Comparison of ENCODE assay signal across 1 cellular context in genomic region chr16:89873822-89874689, GRCh38.
TF ChIP-seq lines count a peak whose summit lies in the region.

No MANE protein-coding gene starts in this region.

TF ChIP-seq in HepG2, 621 proteins besides CTCF, POLR2A, EP300 and RAD21 (continued from another document and continues in another):
- TF ChIP-seq, protein P1, sequence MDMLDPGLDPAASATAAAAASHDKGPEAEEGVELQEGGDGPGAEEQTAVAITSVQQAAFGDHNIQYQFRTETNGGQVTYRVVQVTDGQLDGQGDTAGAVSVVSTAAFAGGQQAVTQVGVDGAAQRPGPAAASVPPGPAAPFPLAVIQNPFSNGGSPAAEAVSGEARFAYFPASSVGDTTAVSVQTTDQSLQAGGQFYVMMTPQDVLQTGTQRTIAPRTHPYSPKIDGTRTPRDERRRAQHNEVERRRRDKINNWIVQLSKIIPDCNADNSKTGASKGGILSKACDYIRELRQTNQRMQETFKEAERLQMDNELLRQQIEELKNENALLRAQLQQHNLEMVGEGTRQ (IDR thresholded peaks at IDR 0.05; ENCODE audit: low read depth, low read length) = peak; percentile 71
- TF ChIP-seq, protein P1 (CRISPR knock-in tag; IDR thresholded peaks at IDR 0.05; ENCODE audit: borderline replicate concordance) = peak; percentile 74; the same call in 1 of the 2 replicates
- TF ChIP-seq ZNF724P (CRISPR knock-in tag; IDR thresholded peaks at IDR 0.05; ENCODE audit: borderline replicate concordance) (0 out of 2 replicates have a peak, but pooled peaks have one; percentile 44), SOX13 (IDR thresholded peaks at IDR 0.05) (no peak), SOX13 (CRISPR knock-in tag; conservative IDR thresholded peaks at IDR 0.05 in 1 of 2, IDR thresholded peaks at IDR 0.05 in 1 of 2) (0 out of 4 replicates have a peak, but pooled peaks of 1 of the 2 experiments have one; percentile 11), TBP (CRISPR knock-in tag; IDR thresholded peaks at IDR 0.05) (no peak), JARID2 (CRISPR knock-in tag; IDR thresholded peaks at IDR 0.05; ENCODE audit: insufficient replicate concordance) (no peak), JUN (CRISPR knock-in tag; IDR thresholded peaks at IDR 0.05) (no peak; the same call in 1 of the 2 replicates), TEAD2 (CRISPR knock-in tag; IDR thresholded peaks at IDR 0.05) (no peak), TAF15 (IDR thresholded peaks at IDR 0.05; ENCODE audit: low read depth, low read length, poor library complexity, severe bottlenecking) (peak; percentile 11), NONO (IDR thresholded peaks at IDR 0.05) (no peak), NONO (CRISPR knock-in tag; conservative IDR thresholded peaks at IDR 0.05) (peak; percentile 39), GLI4 (CRISPR knock-in tag; IDR thresholded peaks at IDR 0.05; ENCODE audit: borderline replicate concordance) (peak; percentile 73; the same call in 1 of the 2 replicates), MED1 (CRISPR knock-in tag; IDR thresholded peaks at IDR 0.05) (no peak), ZNF749 (CRISPR knock-in tag; IDR thresholded peaks at IDR 0.05; ENCODE audit: borderline replicate concordance) (peak; percentile 51; the same call in 1 of the 2 replicates), HNRNPL (IDR thresholded peaks at IDR 0.05; ENCODE audit: low read depth, low read length) (0 out of 2 replicates have a peak, but pooled peaks have one; percentile 4), ZBTB7B (CRISPR knock-in tag; IDR thresholded peaks at IDR 0.05) (peak; percentile 67; the same call in 1 of the 2 replicates), SMAD9 (CRISPR knock-in tag; IDR thresholded peaks at IDR 0.05) (no peak), THAP9 (CRISPR knock-in tag; IDR thresholded peaks at IDR 0.05; ENCODE audit: borderline replicate concordance) (0 out of 2 replicates have a peak, but pooled peaks have one; percentile 39), SAP130 (CRISPR knock-in tag; IDR thresholded peaks at IDR 0.05; ENCODE audit: low read depth) (peak; percentile 82), ZFP62 (CRISPR knock-in tag; IDR thresholded peaks at IDR 0.05) (no peak), THAP8 (CRISPR knock-in tag; IDR thresholded peaks at IDR 0.05; ENCODE audit: borderline replicate concordance) (no peak), ZNF354B (CRISPR knock-in tag; IDR thresholded peaks at IDR 0.05) (no peak), ZNF7 (CRISPR knock-in tag; IDR thresholded peaks at IDR 0.05) (no peak), YEATS4 (CRISPR knock-in tag; IDR thresholded peaks at IDR 0.05; ENCODE audit: borderline replicate concordance) (peak; percentile 57), ZBTB20 (CRISPR knock-in tag; IDR thresholded peaks at IDR 0.05; ENCODE audit: borderline replicate concordance, low read depth) (peak; percentile 25; the same call in 1 of the 2 replicates), KDM6A (CRISPR knock-in tag; IDR thresholded peaks at IDR 0.05; ENCODE audit: low read depth) (no peak)
- TF ChIP-seq, protein P2, sequence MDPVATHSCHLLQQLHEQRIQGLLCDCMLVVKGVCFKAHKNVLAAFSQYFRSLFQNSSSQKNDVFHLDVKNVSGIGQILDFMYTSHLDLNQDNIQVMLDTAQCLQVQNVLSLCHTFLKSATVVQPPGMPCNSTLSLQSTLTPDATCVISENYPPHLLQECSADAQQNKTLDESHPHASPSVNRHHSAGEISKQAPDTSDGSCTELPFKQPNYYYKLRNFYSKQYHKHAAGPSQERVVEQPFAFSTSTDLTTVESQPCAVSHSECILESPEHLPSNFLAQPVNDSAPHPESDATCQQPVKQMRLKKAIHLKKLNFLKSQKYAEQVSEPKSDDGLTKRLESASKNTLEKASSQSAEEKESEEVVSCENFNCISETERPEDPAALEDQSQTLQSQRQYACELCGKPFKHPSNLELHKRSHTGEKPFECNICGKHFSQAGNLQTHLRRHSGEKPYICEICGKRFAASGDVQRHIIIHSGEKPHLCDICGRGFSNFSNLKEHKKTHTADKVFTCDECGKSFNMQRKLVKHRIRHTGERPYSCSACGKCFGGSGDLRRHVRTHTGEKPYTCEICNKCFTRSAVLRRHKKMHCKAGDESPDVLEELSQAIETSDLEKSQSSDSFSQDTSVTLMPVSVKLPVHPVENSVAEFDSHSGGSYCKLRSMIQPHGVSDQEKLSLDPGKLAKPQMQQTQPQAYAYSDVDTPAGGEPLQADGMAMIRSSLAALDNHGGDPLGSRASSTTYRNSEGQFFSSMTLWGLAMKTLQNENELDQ (CRISPR knock-in tag; IDR thresholded peaks at IDR 0.05; ENCODE audit: borderline replicate concordance) = 0 out of 2 replicates have a peak, but pooled peaks have one; percentile 21
- TF ChIP-seq, protein P3, sequence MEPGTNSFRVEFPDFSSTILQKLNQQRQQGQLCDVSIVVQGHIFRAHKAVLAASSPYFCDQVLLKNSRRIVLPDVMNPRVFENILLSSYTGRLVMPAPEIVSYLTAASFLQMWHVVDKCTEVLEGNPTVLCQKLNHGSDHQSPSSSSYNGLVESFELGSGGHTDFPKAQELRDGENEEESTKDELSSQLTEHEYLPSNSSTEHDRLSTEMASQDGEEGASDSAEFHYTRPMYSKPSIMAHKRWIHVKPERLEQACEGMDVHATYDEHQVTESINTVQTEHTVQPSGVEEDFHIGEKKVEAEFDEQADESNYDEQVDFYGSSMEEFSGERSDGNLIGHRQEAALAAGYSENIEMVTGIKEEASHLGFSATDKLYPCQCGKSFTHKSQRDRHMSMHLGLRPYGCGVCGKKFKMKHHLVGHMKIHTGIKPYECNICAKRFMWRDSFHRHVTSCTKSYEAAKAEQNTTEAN (CRISPR knock-in tag; conservative IDR thresholded peaks at IDR 0.05) = 0 out of 2 replicates have a peak, but pooled peaks have one; percentile 30
- TF ChIP-seq, protein P4, sequence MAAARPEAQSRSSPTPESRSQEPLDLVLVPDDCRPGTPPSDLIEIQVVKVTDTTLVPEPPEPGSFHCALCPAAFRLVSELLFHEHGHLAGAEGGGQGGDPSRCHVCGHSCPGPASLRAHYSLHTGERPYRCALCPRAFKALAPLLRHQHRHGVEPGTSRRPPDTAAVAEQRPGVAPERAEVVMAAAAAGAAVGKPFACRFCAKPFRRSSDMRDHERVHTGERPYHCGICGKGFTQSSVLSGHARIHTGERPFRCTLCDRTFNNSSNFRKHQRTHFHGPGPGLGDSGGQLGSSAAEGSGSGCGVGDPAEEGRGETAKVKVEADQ (CRISPR knock-in tag; IDR thresholded peaks at IDR 0.05; ENCODE audit: borderline replicate concordance) = 0 out of 2 replicates have a peak, but pooled peaks have one; percentile 48
- TF ChIP-seq, protein P5, sequence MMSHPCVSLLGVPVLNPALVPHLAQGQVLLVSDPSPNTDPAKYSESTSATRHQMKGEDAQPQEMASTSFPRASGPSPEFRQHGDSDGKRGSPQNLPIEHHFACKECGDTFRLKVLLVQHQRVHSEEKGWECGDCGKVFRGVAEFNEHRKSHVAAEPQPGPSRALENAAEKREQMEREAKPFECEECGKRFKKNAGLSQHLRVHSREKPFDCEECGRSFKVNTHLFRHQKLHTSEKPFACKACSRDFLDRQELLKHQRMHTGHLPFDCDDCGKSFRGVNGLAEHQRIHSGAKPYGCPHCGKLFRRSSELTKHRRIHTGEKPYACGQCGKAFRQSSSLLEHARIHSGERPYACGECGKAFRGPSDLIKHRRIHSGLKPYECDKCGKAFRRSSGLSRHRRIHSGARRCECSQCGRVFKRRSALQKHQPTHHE (CRISPR knock-in tag; IDR thresholded peaks at IDR 0.05; ENCODE audit: borderline replicate concordance) = 0 out of 2 replicates have a peak, but pooled peaks have one; percentile 2
- TF ChIP-seq, protein P6, sequence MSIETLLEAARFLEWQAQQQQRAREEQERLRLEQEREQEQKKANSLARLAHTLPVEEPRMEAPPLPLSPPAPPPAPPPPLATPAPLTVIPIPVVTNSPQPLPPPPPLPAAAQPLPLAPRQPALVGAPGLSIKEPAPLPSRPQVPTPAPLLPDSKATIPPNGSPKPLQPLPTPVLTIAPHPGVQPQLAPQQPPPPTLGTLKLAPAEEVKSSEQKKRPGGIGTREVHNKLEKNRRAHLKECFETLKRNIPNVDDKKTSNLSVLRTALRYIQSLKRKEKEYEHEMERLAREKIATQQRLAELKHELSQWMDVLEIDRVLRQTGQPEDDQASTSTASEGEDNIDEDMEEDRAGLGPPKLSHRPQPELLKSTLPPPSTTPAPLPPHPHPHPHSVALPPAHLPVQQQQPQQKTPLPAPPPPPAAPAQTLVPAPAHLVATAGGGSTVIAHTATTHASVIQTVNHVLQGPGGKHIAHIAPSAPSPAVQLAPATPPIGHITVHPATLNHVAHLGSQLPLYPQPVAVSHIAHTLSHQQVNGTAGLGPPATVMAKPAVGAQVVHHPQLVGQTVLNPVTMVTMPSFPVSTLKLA (IDR thresholded peaks at IDR 0.05) = peak; percentile 93
- TF ChIP-seq, protein P7, sequence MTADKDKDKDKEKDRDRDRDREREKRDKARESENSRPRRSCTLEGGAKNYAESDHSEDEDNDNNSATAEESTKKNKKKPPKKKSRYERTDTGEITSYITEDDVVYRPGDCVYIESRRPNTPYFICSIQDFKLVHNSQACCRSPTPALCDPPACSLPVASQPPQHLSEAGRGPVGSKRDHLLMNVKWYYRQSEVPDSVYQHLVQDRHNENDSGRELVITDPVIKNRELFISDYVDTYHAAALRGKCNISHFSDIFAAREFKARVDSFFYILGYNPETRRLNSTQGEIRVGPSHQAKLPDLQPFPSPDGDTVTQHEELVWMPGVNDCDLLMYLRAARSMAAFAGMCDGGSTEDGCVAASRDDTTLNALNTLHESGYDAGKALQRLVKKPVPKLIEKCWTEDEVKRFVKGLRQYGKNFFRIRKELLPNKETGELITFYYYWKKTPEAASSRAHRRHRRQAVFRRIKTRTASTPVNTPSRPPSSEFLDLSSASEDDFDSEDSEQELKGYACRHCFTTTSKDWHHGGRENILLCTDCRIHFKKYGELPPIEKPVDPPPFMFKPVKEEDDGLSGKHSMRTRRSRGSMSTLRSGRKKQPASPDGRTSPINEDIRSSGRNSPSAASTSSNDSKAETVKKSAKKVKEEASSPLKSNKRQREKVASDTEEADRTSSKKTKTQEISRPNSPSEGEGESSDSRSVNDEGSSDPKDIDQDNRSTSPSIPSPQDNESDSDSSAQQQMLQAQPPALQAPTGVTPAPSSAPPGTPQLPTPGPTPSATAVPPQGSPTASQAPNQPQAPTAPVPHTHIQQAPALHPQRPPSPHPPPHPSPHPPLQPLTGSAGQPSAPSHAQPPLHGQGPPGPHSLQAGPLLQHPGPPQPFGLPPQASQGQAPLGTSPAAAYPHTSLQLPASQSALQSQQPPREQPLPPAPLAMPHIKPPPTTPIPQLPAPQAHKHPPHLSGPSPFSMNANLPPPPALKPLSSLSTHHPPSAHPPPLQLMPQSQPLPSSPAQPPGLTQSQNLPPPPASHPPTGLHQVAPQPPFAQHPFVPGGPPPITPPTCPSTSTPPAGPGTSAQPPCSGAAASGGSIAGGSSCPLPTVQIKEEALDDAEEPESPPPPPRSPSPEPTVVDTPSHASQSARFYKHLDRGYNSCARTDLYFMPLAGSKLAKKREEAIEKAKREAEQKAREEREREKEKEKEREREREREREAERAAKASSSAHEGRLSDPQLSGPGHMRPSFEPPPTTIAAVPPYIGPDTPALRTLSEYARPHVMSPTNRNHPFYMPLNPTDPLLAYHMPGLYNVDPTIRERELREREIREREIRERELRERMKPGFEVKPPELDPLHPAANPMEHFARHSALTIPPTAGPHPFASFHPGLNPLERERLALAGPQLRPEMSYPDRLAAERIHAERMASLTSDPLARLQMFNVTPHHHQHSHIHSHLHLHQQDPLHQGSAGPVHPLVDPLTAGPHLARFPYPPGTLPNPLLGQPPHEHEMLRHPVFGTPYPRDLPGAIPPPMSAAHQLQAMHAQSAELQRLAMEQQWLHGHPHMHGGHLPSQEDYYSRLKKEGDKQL (CRISPR knock-in tag; IDR thresholded peaks at IDR 0.05; ENCODE audit: low read depth) = 0 out of 2 replicates have a peak, but pooled peaks have one; percentile 25
